Comparison of ENCODE assay signal across 11 cellular contexts in the genomic region with DNA sequence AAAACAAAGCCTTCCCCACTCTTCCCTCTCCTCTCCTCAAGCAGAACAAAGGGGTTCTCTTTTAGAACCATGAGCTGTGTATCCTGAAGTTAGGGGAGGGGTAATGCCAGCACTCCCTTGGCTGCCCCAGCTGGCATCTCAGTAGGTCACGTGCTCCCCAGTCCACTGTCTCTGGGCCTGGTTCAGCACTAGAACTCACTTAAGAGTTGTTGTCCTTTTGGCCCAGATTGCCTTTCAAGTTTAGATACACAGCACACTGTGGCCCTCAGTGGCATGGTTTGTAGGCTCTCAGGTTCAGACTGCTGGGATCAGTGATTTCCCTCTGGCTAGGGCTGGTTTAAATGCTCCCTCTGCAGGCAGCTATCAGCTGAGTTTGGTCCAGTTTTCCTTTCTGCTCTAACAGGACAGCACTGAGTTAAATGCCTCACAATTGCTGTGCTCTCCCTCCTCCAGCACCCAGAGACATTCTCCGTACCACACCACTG.
A peak's percentile ranks its signal among the peaks of the same experiment; 100 is the strongest.
DNase-seq lines count a peak whose midpoint lies in the region; ATAC-seq and TF ChIP-seq lines count a peak whose summit lies in the region.
"Had no signal": no experiment of that assay in that cellular context is flagged by ENCODE, and none has a peak within 500 bp of the region (broad histone marks: within the 10 kb centered on the region; RNA-seq: fewer than 3 reads in every experiment).

No MANE protein-coding gene starts in this region.

- DNase-seq in HCT116 (ENCODE audit: low read depth, low spot score) (no peak), adrenal gland (peak; percentile 20 to 57 (median 25)), iPS DF 19.7 (ENCODE audit: low read depth, low spot score) (peak; percentile 25), retinal pigment epithelial cell (ENCODE audit: low read depth) (no peak), Kasumi-1 (lab: John Stamatoyannopoulos, UW) (no peak), HCEC 1CT (no peak), GM10248 (ENCODE audit: extremely low spot score) (no peak)
- DNase-seq: activated CD4-positive, alpha-beta T cell treated with anti-CD3 and anti-CD28 coated beads for 4 hours; mesenchymal stem cell; NCI-H1105; NCI-H748 treated with DMSO at 0.1 percent for 48 hours had no signal

- no peaks in the 10 kb centered on the region for H3K9me3 ChIP-seq in HCT116 (ENCODE audit: control insufficient read depth in 1 of 2, insufficient read depth in 1 of 2, low read depth in 1 of 2, low read length in 2 of 2)
- no peaks in the 10 kb centered on the region for H3K9me3 ChIP-seq in adrenal gland (replicated peaks in 1 of 3)

- peak; percentile 39 for TF ChIP-seq RAD21 in HCT116 (IDR thresholded peaks at IDR 0.05; ENCODE audit: low read depth)

- H3K27ac ChIP-seq in HCT116 (ENCODE audit: low read depth, low read length) (no peak overlapping the region), adrenal gland (no peak overlapping the region)

- TF ChIP-seq POLR2A in HCT116 (IDR thresholded peaks at IDR 0.05; ENCODE audit: borderline replicate concordance, extremely low read depth, insufficient read depth, insufficient read length) (no peak), adrenal gland (IDR thresholded peaks at IDR 0.05) (no peak)

- POLR2A ChIA-PET in HCT116 (lab: Charles Lee) (no interaction called here), GM10248 (lab: Yijun Ruan, JAX) (no interaction called here)

- RAD21 ChIA-PET in HCT116 (lab: Charles Lee; ENCODE audit: low non-redundant PET in 1 of 2, low total read pairs in 2 of 2, uncharacterized antibody in 2 of 2, unreplicated experiment in 2 of 2) = no interaction called here

- TF ChIP-seq CTCF in HCT116 (IDR thresholded peaks at IDR 0.05 in 2 of 3, conservative IDR thresholded peaks at IDR 0.05 in 1 of 3; ENCODE audit: borderline replicate concordance in 1 of 3, insufficient read depth in 1 of 3, low read depth in 2 of 3, low read length in 2 of 3) (0 out of 6 replicates have a peak, but pooled peaks of 1 of the 3 experiments have one; percentile 16), adrenal gland (IDR thresholded peaks at IDR 0.05) (peak; percentile 6 to 43 (median 30)), retinal pigment epithelial cell (conservative IDR thresholded peaks at IDR 0.05; ENCODE audit: low read depth, low read length) (peak; percentile 41), GM10248 (IDR thresholded peaks at IDR 0.05; ENCODE audit: control extremely low read depth, extremely low read depth, low read depth, missing control alignments) (no peak)

- H3K4me1 ChIP-seq in HCT116 (ENCODE audit: control insufficient read depth in 1 of 2, insufficient read depth in 2 of 2, low read length in 2 of 2) = no peaks in the 10 kb centered on the region
- H3K4me1 ChIP-seq in adrenal gland (replicated peaks in 1 of 2) = no peaks in the 10 kb centered on the region

- CTCF ChIA-PET in HCT116 (lab: Charles Lee) (no interaction called here), GM10248 (lab: Yijun Ruan, JAX) (no interaction called here)

- H3K4me2 ChIP-seq in HCT116 (ENCODE audit: low read length) = no peak overlapping the region

- no peaks in the 10 kb centered on the region for H3K79me2 ChIP-seq in HCT116 (ENCODE audit: insufficient read depth, low read length)

- H3K36me3 ChIP-seq in HCT116 (ENCODE audit: control insufficient read depth in 1 of 2, insufficient read depth in 2 of 2, low read length in 2 of 2) (no peaks in the 10 kb centered on the region), adrenal gland (replicated peaks in 1 of 2) (no peaks in the 10 kb centered on the region)

- no TSS peak for BruUV-seq in HCT116 (replicated peaks; lab: Mats Ljungman, UMichigan)

- no peak overlapping the region for H2AFZ ChIP-seq in HCT116 (ENCODE audit: low read depth, low read length, poor library complexity, severe bottlenecking)

- H3K27me3 ChIP-seq in HCT116 (ENCODE audit: insufficient read depth, low read length) (no peaks in the 10 kb centered on the region; the same call in 1 of the 2 replicates), adrenal gland (no peaks in the 10 kb centered on the region)

- ATAC-seq in HCT116 = peak; percentile 34; the same call in 1 of the 2 replicates

- WGBS in adrenal gland, 4 donors = 36 to 70% (median 59%) methylated on average over 1 to 2 of the region's 2 CpGs

- H3K9ac ChIP-seq in HCT116 (ENCODE audit: low read length) = no peak overlapping the region

- intact Hi-C loops in HCT116 (cut with micrococcal nuclease) = loop anchor here (5.0 kb wide), 1 partner anchor 108 kb away; no protein-coding TSS in a partner anchor
- intact Hi-C loops in adrenal gland (cut with DNase I) = loop anchor here in 1 of 2 donors (5.0 kb wide), 1 partner anchor 108 kb away; no protein-coding TSS in a partner anchor

- H4K20me1 ChIP-seq in HCT116 (ENCODE audit: insufficient read depth) = no peaks in the 10 kb centered on the region

- no peaks in the 10 kb centered on the region for H3K9me2 ChIP-seq in HCT116 (ENCODE audit: insufficient read depth)

- H3K4me3 ChIP-seq in HCT116 (replicated peaks in 1 of 2; ENCODE audit: low read depth in 1 of 2, low read length in 2 of 2) (no peak overlapping the region), adrenal gland (no peak overlapping the region), retinal pigment epithelial cell (ENCODE audit: low read length) (no peak overlapping the region)

TF ChIP-seq in HCT116, 20 proteins besides CTCF, POLR2A, EP300 and RAD21:
- TF ChIP-seq EZH2phosphoT487 (IDR thresholded peaks at IDR 0.05; ENCODE audit: borderline replicate concordance) = no peak

Comparison
In these comparisons a context has a peak if more than half of its experiments do, and no peak if none do; other contexts are left out.
1. DNase-seq: peak in adrenal gland (7 of 7) and iPS DF 19.7 (single experiment); none in HCT116 (single experiment), retinal pigment epithelial cell (single experiment), Kasumi-1 (0 of 2), HCEC 1CT (single experiment) and GM10248 (single experiment).